ENCODE assay signal across 10 cellular contexts in the genomic region with DNA sequence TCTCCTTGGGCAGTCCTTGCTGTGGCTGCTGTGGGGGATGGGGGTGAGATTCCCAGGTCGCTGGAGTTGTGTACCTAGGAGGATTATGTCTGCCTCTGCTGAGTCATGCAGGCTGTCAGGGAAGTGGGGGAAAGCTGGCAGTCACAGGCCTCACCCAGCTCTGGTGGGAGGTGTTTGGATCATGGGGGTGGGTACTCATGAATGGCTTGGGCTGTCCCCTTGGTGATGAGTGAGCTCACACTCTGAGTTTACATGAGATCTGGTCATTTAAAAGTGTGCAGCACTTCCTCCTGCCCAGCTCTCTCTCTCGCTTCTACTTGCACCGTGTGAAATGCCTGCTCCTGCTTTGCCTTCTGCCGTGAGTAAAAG. TPM values are rescaled to one million over a fixed set of nuclear protein-coding genes. Genes with fewer than 3 reads are reported as not detected.
A peak's percentile ranks its signal among the peaks of the same experiment; 100 is the strongest.
DNase-seq lines count a peak whose midpoint lies in the region; TF ChIP-seq lines count a peak whose summit lies in the region.
"Had no signal": no experiment of that assay in that cellular context is flagged by ENCODE, and none has a peak within 500 bp of the region (broad histone marks: within the 10 kb centered on the region; RNA-seq: fewer than 3 reads in every experiment).

No MANE protein-coding gene starts in this region.

- H3K4me1 Mint-ChIP-seq in chondrocyte (ENCODE audit: low read depth): peaks cover 19% of the 10 kb centered on the region
- H3K4me1 Mint-ChIP-seq: activated naive CD4-positive, alpha-beta T cell treated with anti-CD3 and anti-CD28 coated beads, Interleukin-2, amount 10 ng/mL, durations not matched to agents 7 days and 5 days had no signal

- peaks cover 4% of the 10 kb centered on the region for H3K36me3 Mint-ChIP-seq in chondrocyte (ENCODE audit: low read depth)
- H3K36me3 Mint-ChIP-seq: activated naive CD4-positive, alpha-beta T cell treated with anti-CD3 and anti-CD28 coated beads, Interleukin-2, amount 10 ng/mL, durations not matched to agents 7 days and 5 days had no signal

- no peaks in the 10 kb centered on the region for H3K9me3 ChIP-seq in prostate gland

- H3K27ac Mint-ChIP-seq in chondrocyte (ENCODE audit: unreplicated experiment): peak overlapping the region; percentile 96

- DNase-seq in AG09309 (ENCODE audit: low read depth): peak; percentile 8
- peak; percentile 3 for DNase-seq in KBM-7
- no peak for DNase-seq in chondrocyte (ENCODE audit: low spot score)
- peak; percentile 95 to 99 for DNase-seq in lung microvascular endothelial cell (ENCODE audit: low read depth in 2 of 2)
- DNase-seq in GM03348 (ENCODE audit: low spot score): no peak
- DNase-seq in superior temporal gyrus (ENCODE audit: extremely low spot score): no peak
- DNase-seq in prostate gland (ENCODE audit: low spot score): no peak
- no peak for DNase-seq in H7
- DNase-seq: activated naive CD4-positive, alpha-beta T cell treated with anti-CD3 and anti-CD28 coated beads, Interleukin-2, amount 10 ng/mL, durations not matched to agents 7 days and 5 days; T-helper 2 cell had no signal

- TF ChIP-seq CTCF in AG09309 (IDR thresholded peaks at IDR 0.05; ENCODE audit: control insufficient read depth, insufficient read depth, low read depth, low read length, missing control alignments) (no peak), chondrocyte (IDR thresholded peaks at IDR 0.05) (no peak), prostate gland (IDR thresholded peaks at IDR 0.05) (no peak)

- TF ChIP-seq POLR2A in prostate gland (IDR thresholded peaks at IDR 0.05): no peak

- no peaks in the 10 kb centered on the region for H3K27me3 ChIP-seq in prostate gland (replicated peaks; ENCODE audit: insufficient read depth)
- no peaks in the 10 kb centered on the region for H3K27me3 ChIP-seq in H7 (ENCODE audit: control insufficient read depth, insufficient read depth, low read length)

- H3K4me1 ChIP-seq in prostate gland (replicated peaks): no peaks in the 10 kb centered on the region

- H3K27ac ChIP-seq in prostate gland: no peak overlapping the region

- H3K36me3 ChIP-seq in prostate gland: no peaks in the 10 kb centered on the region
- no peaks in the 10 kb centered on the region for H3K36me3 ChIP-seq in H7 (replicated peaks; ENCODE audit: control insufficient read depth, insufficient read depth, low read length)

- intact Hi-C loops in prostate gland (cut with DNase I): no loop called here

- H3K4me3 ChIP-seq in AG09309 (ENCODE audit: control insufficient read depth, low read depth, low read length) (no peak overlapping the region), prostate gland (no peak overlapping the region), H7 (ENCODE audit: insufficient read depth, low read depth, low read length) (no peak overlapping the region)

- in situ Hi-C loops in KBM-7 (cut with MboI; ENCODE audit: low pct_unique_long_range_greater_than_20kb, low sequenced_read_pairs): no loop called here

- H3K27me3 Mint-ChIP-seq in chondrocyte (ENCODE audit: low read depth): no peaks in the 10 kb centered on the region
- H3K27me3 Mint-ChIP-seq: activated naive CD4-positive, alpha-beta T cell treated with anti-CD3 and anti-CD28 coated beads, Interleukin-2, amount 10 ng/mL, durations not matched to agents 7 days and 5 days had no signal

- H3K4me3 Mint-ChIP-seq in chondrocyte (ENCODE audit: unreplicated experiment): no peak overlapping the region
- H3K4me3 Mint-ChIP-seq: activated naive CD4-positive, alpha-beta T cell treated with anti-CD3 and anti-CD28 coated beads, Interleukin-2, amount 10 ng/mL, durations not matched to agents 7 days and 5 days had no signal

- 53% methylated on average over 4 of the region's 4 CpGs for WGBS in prostate gland

- H3K9me3 Mint-ChIP-seq in chondrocyte (ENCODE audit: low read depth): peaks cover 16% of the 10 kb centered on the region
- H3K9me3 Mint-ChIP-seq: activated naive CD4-positive, alpha-beta T cell treated with anti-CD3 and anti-CD28 coated beads, Interleukin-2, amount 10 ng/mL, durations not matched to agents 7 days and 5 days had no signal

RNA-seq across cellular contexts. Expression of a gene that starts 24.6 kb away (rescaled TPM):
- 14.3 to 68.5 TPM (median 63.0 TPM) in 3 replicates for total RNA-seq in chondrocyte
- 25.5 and 58.5 TPM in 2 replicates for total RNA-seq in lung microvascular endothelial cell
- 100 to 1,000 TPM in 1 of 2 donors, 10 to 100 TPM in 1; 78.7 to 139 TPM for total RNA-seq in prostate gland
- total RNA-seq in H7 (2014; rRNA removed; shearing (Covaris generic)): 2.7 and 7.0 TPM in 2 replicates

Comparison
In these comparisons a context has a peak if more than half of its experiments do, and no peak if none do; other contexts are left out.
1. DNase-seq: peak in AG09309 (single experiment), KBM-7 (single experiment) and lung microvascular endothelial cell (2 of 2); none in chondrocyte (single experiment), GM03348 (single experiment), superior temporal gyrus (single experiment), prostate gland (single experiment) and H7 (single experiment).